ENCODE assay signal across 11 cellular contexts in the genomic region with DNA sequence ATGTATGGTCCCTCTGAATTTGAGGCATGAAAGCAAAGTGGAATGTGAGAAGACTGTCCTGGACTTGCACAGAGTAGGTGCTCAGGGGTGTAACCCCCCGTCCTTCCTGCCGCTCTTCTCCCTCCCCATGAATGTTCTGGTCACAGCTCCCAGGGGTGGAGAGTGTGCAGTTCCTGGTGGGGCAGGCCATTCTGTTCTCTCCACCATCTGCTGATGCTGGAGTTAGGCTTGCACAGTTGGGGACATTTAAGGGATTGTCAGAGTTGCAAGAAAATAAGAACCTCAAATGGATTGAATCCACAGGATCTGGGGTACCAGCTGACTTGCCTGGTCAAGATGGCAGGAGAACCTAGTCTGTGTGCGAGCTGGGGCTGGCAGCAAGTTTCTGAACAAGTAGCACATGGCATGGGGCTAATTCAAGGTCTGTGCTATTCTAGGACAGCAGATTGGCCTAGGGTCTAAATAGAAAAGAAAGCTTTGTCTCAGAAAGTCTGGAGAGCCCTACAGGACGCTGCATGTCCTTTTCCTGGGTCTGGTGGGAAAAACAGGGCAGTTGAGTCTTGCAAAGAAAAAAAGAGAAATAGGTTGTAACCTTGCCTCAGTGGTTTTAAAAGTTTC.
A peak's percentile ranks its signal among the peaks of the same experiment; 100 is the strongest.
DNase-seq lines count a peak whose midpoint lies in the region; ATAC-seq and TF ChIP-seq lines count a peak whose summit lies in the region.
"Had no signal": no experiment of that assay in that cellular context is flagged by ENCODE, and none has a peak within 500 bp of the region (broad histone marks: within the 10 kb centered on the region; RNA-seq: fewer than 3 reads in every experiment).

No MANE protein-coding gene starts in this region.

- no peak overlapping the region for H2AFZ ChIP-seq in IMR-90 (replicated peaks; ENCODE audit: low read length, poor library complexity)

- H3K4me1 ChIP-seq in IMR-90 (ENCODE audit: control insufficient read depth, insufficient read depth, low read length) (peaks cover 32% of the 10 kb centered on the region), lower lobe of right lung (peaks cover 43% of the 10 kb centered on the region)

- peak overlapping the region; percentile 41 for H4K8ac ChIP-seq in IMR-90 (ENCODE audit: low read depth in 2 of 2, low read length in 2 of 2)

- dilution Hi-C loops in IMR-90 (cut with HindIII; ENCODE audit: low sequenced_read_pairs, unreplicated experiment): no loop called here

- peak overlapping the region; percentile 55 for H4K5ac ChIP-seq in IMR-90 (ENCODE audit: low read depth, low read length)

- intact Hi-C loops in IMR-90 (cut with micrococcal nuclease): loop anchor here (2.0 to 5.0 kb wide), 2 partner anchors 42 to 92 kb away; no protein-coding TSS in a partner anchor
- intact Hi-C loops in dendritic cell treated with granulocyte-macrophage colony-stimulating factor and Interleukin-4, amounts not matched to agents 40 ng/mL and 50 ng/mL, for 4 days (cut with micrococcal nuclease): loop anchor here (5.0 kb wide), 1 partner anchor 43 kb away; no protein-coding TSS in a partner anchor
- intact Hi-C loops in lower lobe of right lung (cut with DNase I): no loop called here

- peak overlapping the region; percentile 78 for H2BK120ac ChIP-seq in IMR-90 (ENCODE audit: low read depth, low read length)

- no peak overlapping the region for H3K27ac Mint-ChIP-seq in dendritic cell treated with granulocyte-macrophage colony-stimulating factor and Interleukin-4, amounts not matched to agents 40 ng/mL and 50 ng/mL, for 4 days
- no peak overlapping the region for H3K27ac Mint-ChIP-seq in activated CD4-positive, alpha-beta memory T cell treated with anti-CD3 and anti-CD28 coated beads, Interleukin-2, amount 10 ng/mL, durations not matched to agents 7 days and 5 days
- H3K27ac Mint-ChIP-seq: T-cell had no signal

- no peaks in the 10 kb centered on the region for H3K9me3 ChIP-seq in IMR-90 (ENCODE audit: control insufficient read depth, insufficient read depth, low read length)
- no peaks in the 10 kb centered on the region for H3K9me3 ChIP-seq in lower lobe of right lung

- H3K56ac ChIP-seq in IMR-90 (ENCODE audit: extremely low read depth, insufficient read depth, low read length): peak overlapping the region; percentile 21; the same call in 1 of the 2 replicates

- H3K27me3 ChIP-seq in IMR-90 (ENCODE audit: control insufficient read depth, insufficient read depth, low read length) (no peaks in the 10 kb centered on the region), lower lobe of right lung (ENCODE audit: low read depth) (no peaks in the 10 kb centered on the region)

- no peaks in the 10 kb centered on the region for H3K27me3 Mint-ChIP-seq in dendritic cell treated with granulocyte-macrophage colony-stimulating factor and Interleukin-4, amounts not matched to agents 40 ng/mL and 50 ng/mL, for 4 days
- H3K27me3 Mint-ChIP-seq in activated CD4-positive, alpha-beta memory T cell treated with anti-CD3 and anti-CD28 coated beads, Interleukin-2, amount 10 ng/mL, durations not matched to agents 7 days and 5 days: peaks cover 31% of the 10 kb centered on the region

- H3K4me3 ChIP-seq in IMR-90 (ENCODE audit: insufficient read depth, low read depth, low read length) (no peak overlapping the region), lower lobe of right lung (no peak overlapping the region)

- no peaks in the 10 kb centered on the region for H3K36me3 ChIP-seq in IMR-90 (ENCODE audit: control insufficient read depth, insufficient read depth, low read length)
- no peaks in the 10 kb centered on the region for H3K36me3 ChIP-seq in lower lobe of right lung

- H3K36me3 Mint-ChIP-seq in dendritic cell treated with granulocyte-macrophage colony-stimulating factor and Interleukin-4, amounts not matched to agents 40 ng/mL and 50 ng/mL, for 4 days (ENCODE audit: low read depth): peaks cover 44% of the 10 kb centered on the region
- H3K36me3 Mint-ChIP-seq in activated CD4-positive, alpha-beta memory T cell treated with anti-CD3 and anti-CD28 coated beads, Interleukin-2, amount 10 ng/mL, durations not matched to agents 7 days and 5 days (ENCODE audit: low read depth): no peaks in the 10 kb centered on the region
- H3K36me3 Mint-ChIP-seq: T-cell had no signal

- no peak for ATAC-seq in IMR-90 (ENCODE audit: low read depth)
- peak; percentile 13 to 14 for ATAC-seq in lower lobe of right lung
- ATAC-seq in HG03175 (IDR thresholded peaks at IDR 0.05; ENCODE audit: unreplicated experiment): no peak
- ATAC-seq: T-cell had no signal

- 100% methylated on average over 2 of the region's 4 CpGs; no CpG with 5 or more reads in 1 of the 2 experiments for WGBS in IMR-90 (ENCODE audit: extremely low coverage in 2 of 2, insufficient read length in 1 of 2), 2 experiments

- peaks cover 35% of the 10 kb centered on the region for H3K9me1 ChIP-seq in IMR-90 (ENCODE audit: insufficient read depth, low read length)

- peaks cover 34% of the 10 kb centered on the region for H3K4me1 Mint-ChIP-seq in dendritic cell treated with granulocyte-macrophage colony-stimulating factor and Interleukin-4, amounts not matched to agents 40 ng/mL and 50 ng/mL, for 4 days (ENCODE audit: low read depth)
- no peaks in the 10 kb centered on the region for H3K4me1 Mint-ChIP-seq in activated CD4-positive, alpha-beta memory T cell treated with anti-CD3 and anti-CD28 coated beads, Interleukin-2, amount 10 ng/mL, durations not matched to agents 7 days and 5 days
- H3K4me1 Mint-ChIP-seq: T-cell had no signal

- H2BK5ac ChIP-seq in IMR-90 (ENCODE audit: low read depth, low read length, poor library complexity, severe bottlenecking): peak overlapping the region; percentile 35

- DNase-seq in IMR-90 (no peak), lower lobe of right lung (no peak), substantia nigra (lab: John Stamatoyannopoulos, UW) (no peak), NCI-H446 treated with DMSO at 0.1 percent for 48 hours (lab: John Stamatoyannopoulos, UW) (no peak)
- DNase-seq in activated CD4-positive, alpha-beta memory T cell treated with anti-CD3 and anti-CD28 coated beads, Interleukin-2, amount 10 ng/mL, durations not matched to agents 7 days and 5 days: no peak
- DNase-seq in activated CD4-positive, alpha-beta T cell treated with anti-CD3 and anti-CD28 coated beads for 1 hour: no peak
- DNase-seq: NCI-H526 treated with DMSO at 0.1 percent for 48 hours, retina, T-cell had no signal

- TF ChIP-seq RAD21 in IMR-90 (IDR thresholded peaks at IDR 0.05; ENCODE audit: low read length): no peak

- peaks cover 34 to 61% of the 10 kb centered on the region in 2 experiments for H3K79me1 ChIP-seq in IMR-90 (ENCODE audit: low read depth in 1 of 2, low read length in 2 of 2)

- no TSS peak for BruUV-seq in IMR-90 (replicated peaks; lab: Mats Ljungman, UMichigan)

- no peak overlapping the region for H2AK9ac ChIP-seq in IMR-90 (replicated peaks; ENCODE audit: low read depth, low read length, poor library complexity)

- H3K4me2 ChIP-seq in IMR-90 (ENCODE audit: low read depth, low read length): peak overlapping the region; percentile 53

- peak overlapping the region; percentile 84 for H2BK20ac ChIP-seq in IMR-90 (ENCODE audit: low read depth, low read length)

- POLR2A ChIA-PET in IMR-90 (lab: Charles Lee; ENCODE audit: unreplicated experiment): no interaction called here
- POLR2A ChIA-PET in activated CD4-positive, alpha-beta memory T cell treated with anti-CD3 and anti-CD28 coated beads, Interleukin-2, amount 10 ng/mL, durations not matched to agents 7 days and 5 days (lab: Charles Lee): no interaction called here

- H4K91ac ChIP-seq in IMR-90 (ENCODE audit: insufficient read depth, low read depth, low read length): peak overlapping the region; percentile 85

- peak overlapping the region; percentile 46 for H3K14ac ChIP-seq in IMR-90 (replicated peaks; ENCODE audit: low read depth, low read length)

- peak overlapping the region; percentile 86 for H2AK5ac ChIP-seq in IMR-90 (ENCODE audit: low read depth, low read length)

- peak overlapping the region; percentile 69 for H3K27ac ChIP-seq in IMR-90 (ENCODE audit: insufficient read depth, low read length)
- H3K27ac ChIP-seq in lower lobe of right lung: peak overlapping the region; percentile 84
- peak overlapping the region; percentile 77 for H3K27ac ChIP-seq in substantia nigra (ENCODE audit: low read depth, low read length, poor library complexity, severe bottlenecking)

- H3K23ac ChIP-seq in IMR-90 (ENCODE audit: low read depth, low read length): peak overlapping the region; percentile 71

- peak overlapping the region; percentile 50; the same call in 2 of the 3 replicates for H2BK15ac ChIP-seq in IMR-90 (ENCODE audit: low read depth, low read length)

- 0 out of 2 replicates have a peak, but pooled peaks cover 3% of the 10 kb centered on the region for H4K20me1 ChIP-seq in IMR-90 (ENCODE audit: insufficient read depth, low read length)

- peak overlapping the region; percentile 89 for H3K18ac ChIP-seq in IMR-90 (ENCODE audit: low read depth, low read length)

- 0 out of 2 replicates have a peak overlapping the region, but pooled peaks have one; percentile 7 for H3K9ac ChIP-seq in IMR-90 (ENCODE audit: low read depth, low read length)

- H3K9me3 Mint-ChIP-seq in dendritic cell treated with granulocyte-macrophage colony-stimulating factor and Interleukin-4, amounts not matched to agents 40 ng/mL and 50 ng/mL, for 4 days: no peaks in the 10 kb centered on the region
- H3K9me3 Mint-ChIP-seq in activated CD4-positive, alpha-beta memory T cell treated with anti-CD3 and anti-CD28 coated beads, Interleukin-2, amount 10 ng/mL, durations not matched to agents 7 days and 5 days: no peaks in the 10 kb centered on the region
- H3K9me3 Mint-ChIP-seq: T-cell had no signal

- TF ChIP-seq CTCF in IMR-90 (conservative IDR thresholded peaks at IDR 0.05; ENCODE audit: low read depth, low read length) (no peak), lower lobe of right lung (IDR thresholded peaks at IDR 0.05) (no peak)

- CTCF ChIA-PET in IMR-90 (lab: Yijun Ruan, JAX): no interaction called here
- CTCF ChIA-PET in activated CD4-positive, alpha-beta memory T cell treated with anti-CD3 and anti-CD28 coated beads, Interleukin-2, amount 10 ng/mL, durations not matched to agents 7 days and 5 days (lab: Charles Lee): no interaction called here

- H3K4me3 Mint-ChIP-seq in dendritic cell treated with granulocyte-macrophage colony-stimulating factor and Interleukin-4, amounts not matched to agents 40 ng/mL and 50 ng/mL, for 4 days: peak overlapping the region; percentile 4
- no peak overlapping the region for H3K4me3 Mint-ChIP-seq in activated CD4-positive, alpha-beta memory T cell treated with anti-CD3 and anti-CD28 coated beads, Interleukin-2, amount 10 ng/mL, durations not matched to agents 7 days and 5 days
- H3K4me3 Mint-ChIP-seq: T-cell had no signal

- in situ Hi-C loops in IMR-90 (cut with MboI; ENCODE audit: low sequenced_read_pairs): no loop called here

- H3K4ac ChIP-seq in IMR-90 (ENCODE audit: low read depth, low read length): peak overlapping the region; percentile 89

- no peak for TF ChIP-seq POLR2A in IMR-90 (IDR thresholded peaks at IDR 0.05; ENCODE audit: low read depth, low read length)

TF ChIP-seq in IMR-90, 13 proteins besides CTCF, POLR2A, EP300 and RAD21 (continues in another document):
- TF ChIP-seq MXI1 (IDR thresholded peaks at IDR 0.05; ENCODE audit: borderline replicate concordance, low read depth, low read length): no peak
- TF ChIP-seq RCOR1 (IDR thresholded peaks at IDR 0.05; ENCODE audit: insufficient replicate concordance, low read length): no peak
- TF ChIP-seq FOS (IDR thresholded peaks at IDR 0.05; ENCODE audit: low read depth, low read length): no peak

Comparison
In these comparisons a context has a peak if more than half of its experiments do, and no peak if none do; other contexts are left out.
1. ATAC-seq: peak in lower lobe of right lung (2 of 2); none in IMR-90 (single experiment) and HG03175 (single experiment).
2. Peak in every context shown above with its lines, with median percentiles within 50 percentile points of each other: H3K27ac ChIP-seq.